Comparison of ENCODE assay signal across 30 cellular contexts in genomic region chrX:131571348-131571747, GRCh38. TPM values are rescaled to one million over a fixed set of nuclear protein-coding genes. Genes with fewer than 3 reads are reported as not detected.
"Had no signal": no experiment of that assay in that cellular context is flagged by ENCODE, and none has a peak within 500 bp of the region (broad histone marks: within the 10 kb centered on the region; RNA-seq: fewer than 3 reads in every experiment).

No MANE protein-coding gene starts in this region.

- H3K4me1 ChIP-seq: adrenal gland, ascending aorta, heart right ventricle, pancreas, suprapubic skin, tibial nerve had no signal

- H3K36me3 ChIP-seq: adrenal gland, ascending aorta, heart right ventricle, neutrophil, pancreas, suprapubic skin, tibial nerve had no signal

- H3K9me3 ChIP-seq: adrenal gland, ascending aorta, heart right ventricle, neutrophil, pancreas, suprapubic skin, tibial nerve had no signal

- ATAC-seq: activated T-helper 17 cell treated with anti-CD3 and anti-CD28 coated beads, Interleukin-2, amount 50 U/mL, for 72 hours; heart right ventricle; left cardiac atrium; pancreas; right cardiac atrium; stimulated activated effector memory CD8-positive, alpha-beta T cell treated with anti-CD3 and anti-CD28 coated beads, Interleukin-12 subunit alpha, Interleukin-12 subunit beta, amount 100 ng/mL, for 72 hours; stimulated activated naive CD8-positive, alpha-beta T cell treated with anti-CD3 and anti-CD28 coated beads, Interleukin-15, amount 100 ng/mL, for 72 hours; WTC11 had no signal

- H3K27ac ChIP-seq: adrenal gland, ascending aorta, epithelial cell of prostate, heart right ventricle, neutrophil, pancreas, suprapubic skin, tibial nerve had no signal

- DNase-seq: activated CD8-positive, alpha-beta memory T cell treated with anti-CD3 and anti-CD28 coated beads for 24 hours; activated CD8-positive, alpha-beta memory T cell treated with anti-CD3 and anti-CD28 coated beads, Interleukin-2, amount 50 U/mL, for 4 hours; activated T-cell treated with anti-CD3 and anti-CD28 coated beads, Interleukin-2, amount 50 U/mL, for 24 hours; adrenal gland; cortex of kidney; endodermal cell; foreskin fibroblast; heart right ventricle; islet precursor cell; left cardiac atrium; pancreas; right cardiac atrium; stimulated activated CD4-positive, alpha-beta T cell treated with anti-CD3 and anti-CD28 coated beads, Interleukin-2, amount 100 ng/mL, for 24 hours; stimulated activated naive CD8-positive, alpha-beta T cell treated with anti-CD3 and anti-CD28 coated beads, Interleukin-15, amount 100 ng/mL, for 72 hours; T-helper 9 cell had no signal

- H3K4me3 ChIP-seq: adrenal gland, ascending aorta, heart right ventricle, pancreas, suprapubic skin, tibial nerve had no signal

- H3K27me3 ChIP-seq: ascending aorta, neutrophil, suprapubic skin had no signal

- FAIRE-seq: bronchial epithelial cell, urothelium cell line had no signal

RNA-seq across cellular contexts. Expression of gene OR13H1, which starts 27.5 kb away (rescaled TPM):
- total RNA-seq: activated T-helper 17 cell treated with anti-CD3 and anti-CD28 coated beads, Interleukin-2, amount 50 U/mL, for 72 hours; adrenal gland; ascending aorta; bronchial epithelial cell; endodermal cell; heart right ventricle; left cardiac atrium; liver; mononuclear cell; myocyte; pancreas; pulmonary artery endothelial cell; right cardiac atrium; skeletal muscle tissue; suprapubic skin; tibial nerve; WTC11 had no signal
- polyA plus RNA-seq: adrenal gland, heart right ventricle, liver, pancreas, right cardiac atrium had no signal
